28 cellular contexts compared by ENCODE assay signal in genomic region chr12:14065094-14065493, GRCh38.
"Had no signal": no experiment of that assay in that cellular context is flagged by ENCODE, and none has a peak within 500 bp of the region (broad histone marks: within the 10 kb centered on the region; RNA-seq: fewer than 3 reads in every experiment).

No MANE protein-coding gene starts in this region.

- H3K9me2 ChIP-seq: SK-N-SH had no signal

- H3K27ac ChIP-seq: ascending aorta, body of pancreas, Peyer's patch, RWPE1, SJCRH30 had no signal

- H3K27ac Mint-ChIP-seq: activated CD8-positive, alpha-beta T cell treated with anti-CD3 and anti-CD28 coated beads, Interleukin-2, amount 10 ng/mL, durations not matched to agents 7 days and 5 days; activated naive CD4-positive, alpha-beta T cell treated with anti-CD3 and anti-CD28 coated beads, Interleukin-2, amount 50 U/mL, for 24 hours; T-helper 1 cell treated with Interleukin-12 subunit alpha and Interleukin-12 subunit beta and Interleukin-4 antibody, amounts not matched to agents 30 μg/mL and 1 μg/mL, for 36 hours; WTC11 had no signal

- H3K4me1 Mint-ChIP-seq: activated naive CD4-positive, alpha-beta T cell treated with anti-CD3 and anti-CD28 coated beads, Interleukin-2, amount 50 U/mL, for 24 hours; WTC11 had no signal

- H3K27me3 ChIP-seq: ascending aorta, body of pancreas, Peyer's patch, SJCRH30 had no signal

- ATAC-seq: activated CD8-positive, alpha-beta T cell treated with anti-CD3 and anti-CD28 coated beads, Interleukin-2, amount 10 ng/mL, durations not matched to agents 7 days and 5 days; body of pancreas; WTC11 had no signal

- H3K4me3 ChIP-seq: ascending aorta, body of pancreas, Peyer's patch, SJCRH30 had no signal

- H3K4me1 ChIP-seq: ascending aorta, body of pancreas, Peyer's patch, SJCRH30 had no signal

- FAIRE-seq: bronchial epithelial cell had no signal

- H3K9ac ChIP-seq: SK-N-SH had no signal

- H3K9me3 Mint-ChIP-seq: activated naive CD4-positive, alpha-beta T cell treated with anti-CD3 and anti-CD28 coated beads, Interleukin-2, amount 50 U/mL, for 24 hours; T-helper 1 cell treated with Interleukin-12 subunit alpha and Interleukin-12 subunit beta and Interleukin-4 antibody, amounts not matched to agents 30 μg/mL and 1 μg/mL, for 36 hours; WTC11 had no signal

- DNase-seq: activated CD4-positive, alpha-beta T cell treated with anti-CD3 and anti-CD28 coated beads for 48 hours; activated CD4-positive, alpha-beta T cell treated with anti-CD3 and anti-CD28 coated beads, Interleukin-2, amount 50 U/mL, for 4 hours; activated CD4-positive, CD25-positive, alpha-beta regulatory T cell treated with anti-CD3 and anti-CD28 coated beads, Interleukin-2, amount 50 U/mL, for 72 hours; activated CD8-positive, alpha-beta memory T cell treated with anti-CD3 and anti-CD28 coated beads, Interleukin-2, amount 50 U/mL, for 48 hours; activated CD8-positive, alpha-beta T cell treated with anti-CD3 and anti-CD28 coated beads, Interleukin-2, amount 10 ng/mL, durations not matched to agents 7 days and 5 days; activated T-cell treated with anti-CD3 and anti-CD28 coated beads, Interleukin-2, amount 50 U/mL, for 1 hour; amniotic stem cell; body of pancreas; central memory CD4-positive, alpha-beta T cell; KBM-7; NCI-H1105; NCI-H1436; NCI-H1694 treated with DMSO at 0.1 percent for 48 hours; NCI-H2029 treated with DMSO at 0.1 percent for 48 hours; NCI-H345; NCI-H510A; NCI-H526 treated with DMSO at 0.1 percent for 48 hours; Peyer's patch; Right ventricle myocardium superior; SJCRH30; SK-N-SH; SW 1271 had no signal

- H3K4me3 Mint-ChIP-seq: activated CD8-positive, alpha-beta T cell treated with anti-CD3 and anti-CD28 coated beads, Interleukin-2, amount 10 ng/mL, durations not matched to agents 7 days and 5 days; activated naive CD4-positive, alpha-beta T cell treated with anti-CD3 and anti-CD28 coated beads, Interleukin-2, amount 50 U/mL, for 24 hours; T-helper 1 cell treated with Interleukin-12 subunit alpha and Interleukin-12 subunit beta and Interleukin-4 antibody, amounts not matched to agents 30 μg/mL and 1 μg/mL, for 36 hours; WTC11 had no signal

- H3K36me3 Mint-ChIP-seq: activated naive CD4-positive, alpha-beta T cell treated with anti-CD3 and anti-CD28 coated beads, Interleukin-2, amount 50 U/mL, for 24 hours; WTC11 had no signal

- H3K4me2 ChIP-seq: SK-N-SH had no signal

- H3K36me3 ChIP-seq: ascending aorta, Peyer's patch, SJCRH30 had no signal

- H3K9me3 ChIP-seq: ascending aorta, body of pancreas, Peyer's patch, SJCRH30, SK-N-SH had no signal
